ENCODE assay signal across 23 cellular contexts in genomic region chr22:27779650-27780049, GRCh38. TPM values are rescaled to one million over a fixed set of nuclear protein-coding genes. Genes with fewer than 3 reads are reported as not detected.
DNase-seq lines count a peak whose midpoint lies in the region; ATAC-seq, FAIRE-seq and TF ChIP-seq lines count a peak whose summit lies in the region.
"Had no signal": no experiment of that assay in that cellular context is flagged by ENCODE, and none has a peak within 500 bp of the region (broad histone marks: within the 10 kb centered on the region; RNA-seq: fewer than 3 reads in every experiment).

No MANE protein-coding gene starts in this region.

- H3K27ac Mint-ChIP-seq in endodermal cell: no peak overlapping the region
- H3K27ac Mint-ChIP-seq: activated naive CD8-positive, alpha-beta T cell; activated T-helper 2 cell treated with anti-CD3 and anti-CD28 coated beads, Interferon-gamma antibody, Interleukin-2, Interleukin-4, amounts not matched to agents 10 μg/mL and 5 μg/mL and 100 μg/mL, durations not matched to agents 14 hours and 24 hours and 36 hours; naive B cell had no signal

- TF ChIP-seq EP300 in HepG2 (IDR thresholded peaks at IDR 0.05; ENCODE audit: low read depth in 2 of 2, low read length in 2 of 2): no peak
- TF ChIP-seq EP300 in HepG2 (CRISPR knock-in tag; IDR thresholded peaks at IDR 0.05; ENCODE audit: borderline replicate concordance): no peak

- BruUV-seq in HepG2 (replicated peaks; lab: Mats Ljungman, UMichigan): no TSS peak

- H2BK5ac ChIP-seq in mesendoderm (ENCODE audit: low read length): peak overlapping the region; percentile 73

- no peak for TF ChIP-seq RAD21 in HepG2 (CRISPR knock-in tag; IDR thresholded peaks at IDR 0.05)

- WGBS in endodermal cell (ENCODE audit: insufficient coverage in 1 of 2, insufficient read length in 1 of 2), 2 experiments: 93 to 94% methylated on average over 3 of the region's 3 CpGs
- WGBS in mesendoderm (ENCODE audit: extremely low coverage, insufficient coverage, low lambda C conversion rate): no CpG with 5 or more reads among the region's 3 CpGs
- 6% methylated on average over 2 of the region's 3 CpGs for WGBS in HepG2 (ENCODE audit: low lambda C conversion rate)
- WGBS in smooth muscle cell (ENCODE audit: low lambda C conversion rate): 64% methylated on average over 3 of the region's 3 CpGs

- peak overlapping the region; percentile 83 for H2AK5ac ChIP-seq in mesendoderm (ENCODE audit: low read length)

- POLR2A ChIA-PET in HepG2 (lab: Yijun Ruan, JAX): no interaction called here

- peaks cover 23% of the 10 kb centered on the region for H3K36me3 Mint-ChIP-seq in endodermal cell (ENCODE audit: low read depth)
- H3K36me3 Mint-ChIP-seq: activated naive CD8-positive, alpha-beta T cell; CD4-positive, CD25-positive, alpha-beta regulatory T cell; naive B cell had no signal

- no peaks in the 10 kb centered on the region for H3K27me3 ChIP-seq in ascending aorta
- H3K27me3 ChIP-seq in endodermal cell (ENCODE audit: control insufficient read depth, insufficient read depth, low read length, poor library complexity, severe bottlenecking): no peaks in the 10 kb centered on the region
- H3K27me3 ChIP-seq in mesendoderm (ENCODE audit: insufficient read depth, low read length, poor library complexity): no peaks in the 10 kb centered on the region
- no peaks in the 10 kb centered on the region for H3K27me3 ChIP-seq in tibial artery
- peaks cover 0 to 13% of the 10 kb centered on the region in 2 experiments; a peak in 2 of 5 replicates for H3K27me3 ChIP-seq in HepG2 (ENCODE audit: control insufficient read depth in 1 of 2, insufficient read depth in 2 of 2, low read length in 2 of 2)
- no peaks in the 10 kb centered on the region for H3K27me3 ChIP-seq in WERI-Rb-1 (ENCODE audit: insufficient read depth, low read depth, severe bottlenecking)
- no peaks in the 10 kb centered on the region for H3K27me3 ChIP-seq in smooth muscle cell (ENCODE audit: low read depth)
- H3K27me3 ChIP-seq: colonic mucosa, ovary had no signal

- no peaks in the 10 kb centered on the region for H3K79me1 ChIP-seq in mesendoderm (ENCODE audit: low read length)

- H3K4me2 ChIP-seq in mesendoderm (ENCODE audit: low read length): no peak overlapping the region
- no peak overlapping the region for H3K4me2 ChIP-seq in HepG2 (ENCODE audit: low read depth, low read length)
- no peak overlapping the region for H3K4me2 ChIP-seq in smooth muscle cell

- peak overlapping the region; percentile 75 for H3K56ac ChIP-seq in mesendoderm (ENCODE audit: low read length)

- intact Hi-C loops in ascending aorta (cut with DNase I) (loop anchor here (2.0 kb wide), 1 partner anchor 15 kb away; no protein-coding TSS in a partner anchor), tibial artery (cut with DNase I; ENCODE audit: low total_unique reads) (loop anchor here (10.0 kb wide), 1 partner anchor 95 kb away; no protein-coding TSS in a partner anchor), HepG2 (cut with micrococcal nuclease; ENCODE audit: unreplicated experiment) (no loop called here)

- no peak overlapping the region for H3K23ac ChIP-seq in mesendoderm (ENCODE audit: low read length)

- peak overlapping the region; percentile 65 for H3K4ac ChIP-seq in mesendoderm (ENCODE audit: low read depth, low read length)

- H3K36me3 ChIP-seq in ascending aorta (no peaks in the 10 kb centered on the region), endodermal cell (ENCODE audit: control insufficient read depth, insufficient read depth, low read length) (no peaks in the 10 kb centered on the region), mesendoderm (ENCODE audit: control insufficient read depth, insufficient read depth, low read length) (no peaks in the 10 kb centered on the region), tibial artery (no peaks in the 10 kb centered on the region), HepG2 (replicated peaks in 1 of 2; ENCODE audit: control insufficient read depth in 1 of 2, insufficient read depth in 2 of 2, low read length in 2 of 2) (no peaks in the 10 kb centered on the region), WERI-Rb-1 (no peaks in the 10 kb centered on the region), smooth muscle cell (ENCODE audit: low read depth) (no peaks in the 10 kb centered on the region)
- H3K36me3 ChIP-seq: colonic mucosa, HAP-1, ovary had no signal

- TF ChIP-seq POLR2A in HepG2 (IDR thresholded peaks at IDR 0.05; ENCODE audit: insufficient read depth in 1 of 2, low read depth in 2 of 2, low read length in 2 of 2): no peak

- in situ Hi-C loops in HepG2 (cut with HindIII; ENCODE audit: extremely low pct_ligation_motif_present, low pct_unique_long_range_greater_than_20kb): no loop called here

- H3K9me3 ChIP-seq in ascending aorta (no peaks in the 10 kb centered on the region), endodermal cell (ENCODE audit: control insufficient read depth, low read length) (no peaks in the 10 kb centered on the region), tibial artery (no peaks in the 10 kb centered on the region), HepG2 (ENCODE audit: low read length) (no peaks in the 10 kb centered on the region), WERI-Rb-1 (ENCODE audit: severe bottlenecking) (no peaks in the 10 kb centered on the region), smooth muscle cell (replicated peaks; ENCODE audit: low read depth) (no peaks in the 10 kb centered on the region)
- H3K9me3 ChIP-seq: colonic mucosa, HAP-1, ovary had no signal

- no peak overlapping the region for H2BK15ac ChIP-seq in mesendoderm (replicated peaks; ENCODE audit: low read depth)

- H3K4me3 ChIP-seq in ascending aorta (no peak overlapping the region), endodermal cell (ENCODE audit: low read length) (no peak overlapping the region), mesendoderm (ENCODE audit: low read length) (no peak overlapping the region), tibial artery (no peak overlapping the region), HepG2 (replicated peaks in 1 of 3; ENCODE audit: insufficient read depth in 1 of 3, low read depth in 2 of 3, low read length in 3 of 3) (no peak overlapping the region), WERI-Rb-1 (ENCODE audit: low read depth, low read length) (no peak overlapping the region), smooth muscle cell (no peak overlapping the region)
- H3K4me3 ChIP-seq: colonic mucosa, HAP-1, ovary had no signal

- no peak overlapping the region for H2BK120ac ChIP-seq in mesendoderm (ENCODE audit: low read depth, low read length)

- no peak overlapping the region for H4K5ac ChIP-seq in mesendoderm (ENCODE audit: low read length)

- H3F3A ChIP-seq in smooth muscle cell (ENCODE audit: low read depth): no peaks in the 10 kb centered on the region

- ATAC-seq in HepG2: no peak
- ATAC-seq: sciatic nerve had no signal

- H3K4me3 Mint-ChIP-seq in endodermal cell: no peak overlapping the region
- H3K4me3 Mint-ChIP-seq: activated naive CD8-positive, alpha-beta T cell; CD4-positive, CD25-positive, alpha-beta regulatory T cell; naive B cell had no signal

- peaks cover 36% of the 10 kb centered on the region for H3K4me1 Mint-ChIP-seq in endodermal cell
- H3K4me1 Mint-ChIP-seq: CD4-positive, CD25-positive, alpha-beta regulatory T cell had no signal

- H3K27me3 Mint-ChIP-seq in endodermal cell (ENCODE audit: insufficient read depth): no peaks in the 10 kb centered on the region
- H3K27me3 Mint-ChIP-seq: CD4-positive, CD25-positive, alpha-beta regulatory T cell had no signal

- H2AFZ ChIP-seq in HepG2 (ENCODE audit: low read length): no peak overlapping the region
- H2AFZ ChIP-seq in smooth muscle cell (ENCODE audit: low read depth): no peak overlapping the region

- TF ChIP-seq CTCF in ascending aorta (IDR thresholded peaks at IDR 0.05) (no peak), endodermal cell (conservative IDR thresholded peaks at IDR 0.05) (no peak), tibial artery (IDR thresholded peaks at IDR 0.05) (no peak), HepG2 (CRISPR knock-in tag; IDR thresholded peaks at IDR 0.05) (no peak), WERI-Rb-1 (IDR thresholded peaks at IDR 0.05; ENCODE audit: low read depth, low read length) (no peak), smooth muscle cell (IDR thresholded peaks at IDR 0.05; ENCODE audit: borderline replicate concordance, insufficient read depth, poor library complexity, severe bottlenecking) (no peak)

- no peak overlapping the region for H4K8ac ChIP-seq in mesendoderm (ENCODE audit: low read depth, low read length)

- H3K9me3 Mint-ChIP-seq in endodermal cell: peaks cover 9% of the 10 kb centered on the region
- H3K9me3 Mint-ChIP-seq: activated T-helper 2 cell treated with anti-CD3 and anti-CD28 coated beads, Interferon-gamma antibody, Interleukin-2, Interleukin-4, amounts not matched to agents 10 μg/mL and 5 μg/mL and 100 μg/mL, durations not matched to agents 14 hours and 24 hours and 36 hours; CD4-positive, CD25-positive, alpha-beta regulatory T cell; naive B cell had no signal

- H3K27ac ChIP-seq in ascending aorta (peak overlapping the region; percentile 92 to 96), endodermal cell (ENCODE audit: low read depth, low read length) (peak overlapping the region; percentile 1), mesendoderm (ENCODE audit: low read depth, low read length) (peak overlapping the region; percentile 49), tibial artery (peak overlapping the region; percentile 92 to 94), HepG2 (ENCODE audit: extremely low read length, insufficient read depth, low read length) (no peak overlapping the region), WERI-Rb-1 (no peak overlapping the region), smooth muscle cell (ENCODE audit: low read depth) (no peak overlapping the region)
- H3K27ac ChIP-seq: colonic mucosa, ovary had no signal

- H4K20me1 ChIP-seq in HepG2 (ENCODE audit: insufficient read depth, low read length) (no peaks in the 10 kb centered on the region), smooth muscle cell (ENCODE audit: low read depth) (peaks cover 4% of the 10 kb centered on the region)

- DNase-seq in ascending aorta (ENCODE audit: low spot score in 2 of 2): no peak
- no peak for DNase-seq in endodermal cell
- no peak for DNase-seq in mesendoderm
- DNase-seq in tibial artery: no peak
- DNase-seq in HepG2 (ENCODE audit: low spot score): no peak
- no peak for DNase-seq in WERI-Rb-1
- DNase-seq in smooth muscle cell (lab: John Stamatoyannopoulos, UW; ENCODE audit: unreplicated experiment): no peak
- DNase-seq: activated CD8-positive, alpha-beta memory T cell treated with anti-CD3 and anti-CD28 coated beads, Interleukin-2, amount 50 U/mL, for 48 hours; CD4-positive, CD25-positive, alpha-beta regulatory T cell; colonic mucosa; hippocampal formation; KBM-7; naive B cell; NCI-H1436 treated with DMSO at 0.1 percent for 48 hours; NCI-H524; ovary; substantia nigra had no signal

- H3K79me2 ChIP-seq in mesendoderm (ENCODE audit: control insufficient read depth, insufficient read depth, low read length): no peaks in the 10 kb centered on the region
- no peaks in the 10 kb centered on the region for H3K79me2 ChIP-seq in HepG2 (ENCODE audit: insufficient read depth, low read length)
- no peaks in the 10 kb centered on the region for H3K79me2 ChIP-seq in smooth muscle cell (ENCODE audit: low read depth)

- peak overlapping the region; percentile 7 for H3K18ac ChIP-seq in mesendoderm (ENCODE audit: low read length)

- H3K9ac ChIP-seq in endodermal cell (ENCODE audit: extremely low read depth, low read length, poor library complexity, severe bottlenecking) (no peak overlapping the region), mesendoderm (ENCODE audit: low read length) (peak overlapping the region; percentile 52), HepG2 (ENCODE audit: insufficient read depth, low read depth, low read length) (no peak overlapping the region), smooth muscle cell (ENCODE audit: low read depth) (no peak overlapping the region)

- CTCF ChIA-PET in HepG2 (lab: Yijun Ruan, JAX; ENCODE audit: low intra/inter-chr PET ratio, low total read pairs): no interaction called here

- H3K4me1 ChIP-seq in ascending aorta (peaks cover 17 to 67% of the 10 kb centered on the region in 2 donors), endodermal cell (ENCODE audit: control insufficient read depth, insufficient read depth, low read length) (peaks cover 4% of the 10 kb centered on the region), mesendoderm (ENCODE audit: control insufficient read depth, low read depth, low read length) (peaks cover 17% of the 10 kb centered on the region), tibial artery (peaks cover 5 to 100% (median 76%) of the 10 kb centered on the region in 4 donors), HepG2 (ENCODE audit: insufficient read depth, low read length) (no peaks in the 10 kb centered on the region), smooth muscle cell (ENCODE audit: low read depth) (peaks cover 21% of the 10 kb centered on the region)
- H3K4me1 ChIP-seq: colonic mucosa had no signal

- FAIRE-seq in HepG2 (lab: Jason Lieb, UNC): no peak
- FAIRE-seq: GM18507, islet of Langerhans had no signal

RNA-seq across cellular contexts. Expression of gene MN1, which starts 21.9 kb away (rescaled TPM):
- total RNA-seq in ascending aorta: 23.0 TPM
- 10 to 100 TPM in 1 of 2 donors, 1 to 10 TPM in 1; 4.4 to 17.8 TPM for total RNA-seq in endodermal cell
- 41.5 TPM for polyA plus RNA-seq in endodermal cell (2013, experiment 1 of 2)
- 44.1 TPM for polyA plus RNA-seq in endodermal cell (2013, experiment 2 of 2)
- polyA plus RNA-seq in mesendoderm (2013, experiment 1 of 2): 1.3 TPM
- 1.4 TPM for polyA plus RNA-seq in mesendoderm (2013, experiment 2 of 2)
- total RNA-seq in HepG2 (2016; rRNA removed; fragmentation: Illumina TruSeq; extraction: Trizol): not detected in 2 replicates
- total RNA-seq in HepG2 (2016; cell fraction: cytosol; rRNA removed; fragmentation: Illumina TruSeq; extraction: Trizol; ENCODE audit: low read depth): not detected in 2 replicates
- total RNA-seq in HepG2 (2016; cell fraction: insoluble cytoplasmic fraction; rRNA removed; fragmentation: Illumina TruSeq; extraction: Trizol): 0.02 TPM in 1 of 2 replicates, not detected in the other
- not detected in 2 replicates for total RNA-seq in HepG2 (2016; cell fraction: membrane; rRNA removed; fragmentation: Illumina TruSeq; extraction: Trizol)
- not detected in 2 replicates for total RNA-seq in HepG2 (2016; cell fraction: nucleus; rRNA removed; fragmentation: Illumina TruSeq; extraction: Trizol)
- polyA plus RNA-seq in HepG2 (2011; rRNA removed): 0.01 and 0.09 TPM in 2 replicates
- polyA plus RNA-seq in HepG2 (2011; cell fraction: cytosol; rRNA removed): 0.01 and 0.03 TPM in 2 replicates
- polyA plus RNA-seq in HepG2 (2011; cell fraction: nucleus; rRNA removed): 0.03 and 0.05 TPM in 2 replicates
- polyA plus RNA-seq in HepG2 (2012): 0.03 and 0.04 TPM in 2 replicates
- polyA plus RNA-seq in HepG2 (2016; cell fraction: cytosol; fragmentation: Illumina TruSeq; extraction: Trizol; ENCODE audit: low read depth): not detected in 2 replicates
- polyA plus RNA-seq in HepG2 (2016; cell fraction: insoluble cytoplasmic fraction; fragmentation: Illumina TruSeq; extraction: Trizol; ENCODE audit: low read depth): not detected in 2 replicates
- polyA plus RNA-seq in HepG2 (2016; cell fraction: membrane; fragmentation: Illumina TruSeq; extraction: Trizol; ENCODE audit: low read depth): not detected in 2 replicates
- 0.11 TPM in 1 of 2 replicates, not detected in the other for polyA plus RNA-seq in HepG2 (2016; cell fraction: nucleus; fragmentation: Illumina TruSeq; extraction: Trizol; ENCODE audit: insufficient read depth, low read depth)
- polyA minus RNA-seq in HepG2 (2011; rRNA and poly(A)+ RNA removed; ENCODE audit: low replicate concordance): 0.44 and 10.0 TPM in 2 replicates
- polyA minus RNA-seq in HepG2 (2011; cell fraction: cytosol; rRNA and poly(A)+ RNA removed): not detected in 2 replicates
- under 0.01 and 0.13 TPM in 2 replicates for polyA minus RNA-seq in HepG2 (2011; cell fraction: nucleus; rRNA and poly(A)+ RNA removed)
- 3.3 and 4.3 TPM in 2 replicates for total RNA-seq in smooth muscle cell
- 0.98 and 1.4 TPM in 2 replicates for polyA plus RNA-seq in smooth muscle cell

Comparison
In these comparisons a context has a peak if more than half of its experiments do, and no peak if none do; other contexts are left out.
1. H3K27ac ChIP-seq: peak in ascending aorta (2 of 2), endodermal cell (single experiment), mesendoderm (single experiment) and tibial artery (2 of 2); none in HepG2 (single experiment), WERI-Rb-1 (single experiment) and smooth muscle cell (single experiment).